3 cellular contexts compared by ENCODE assay signal in the genomic region with DNA sequence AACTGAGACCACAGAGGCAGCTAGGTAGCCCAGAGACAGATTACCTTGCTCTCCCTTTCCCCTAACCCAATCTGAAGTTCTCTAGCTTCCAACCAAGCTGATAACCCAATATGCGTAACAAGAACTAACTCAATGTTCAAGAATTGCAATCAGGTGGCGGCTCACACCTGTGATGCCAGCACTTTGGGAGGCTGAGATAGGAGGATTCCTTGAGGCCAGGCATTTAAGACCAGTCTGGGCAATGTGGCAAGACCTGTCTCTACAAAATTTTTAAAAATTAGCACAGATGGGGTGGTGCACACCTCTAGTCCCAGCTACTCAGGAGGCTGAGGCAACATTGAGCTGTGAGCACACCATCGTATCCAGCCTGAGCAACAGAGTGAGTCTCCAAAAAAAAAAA.
"Had no signal": no experiment of that assay in that cellular context is flagged by ENCODE, and none has a peak within 500 bp of the region (broad histone marks: within the 10 kb centered on the region; RNA-seq: fewer than 3 reads in every experiment).

No MANE protein-coding gene starts in this region.

- ATAC-seq: GM12878 had no signal

- H3K4me3 ChIP-seq: GM12878 had no signal

- DNase-seq: GDM1, GF-D8 had no signal
